ENCODE assay signal across 28 cellular contexts in the genomic region with DNA sequence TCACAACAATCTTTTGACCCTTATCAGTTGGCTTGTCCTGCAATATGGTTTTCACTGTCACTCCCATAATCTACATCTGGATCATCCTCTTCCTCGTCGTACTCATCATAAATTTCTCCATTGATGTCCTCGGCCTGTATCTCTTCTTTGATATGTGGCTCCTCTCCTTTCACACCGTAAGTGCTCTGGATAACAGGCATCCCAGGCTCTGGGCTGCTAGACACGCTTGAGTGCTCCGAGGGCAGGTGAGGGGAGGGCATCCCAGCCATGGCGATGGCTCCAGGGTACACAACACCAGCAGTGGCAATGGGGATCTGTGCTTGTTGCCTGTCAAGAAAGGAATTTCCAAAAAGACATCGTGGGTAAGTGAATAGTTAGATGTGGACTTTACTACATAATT.
"Had no signal": no experiment of that assay in that cellular context is flagged by ENCODE, and none has a peak within 500 bp of the region (broad histone marks: within the 10 kb centered on the region; RNA-seq: fewer than 3 reads in every experiment).

No MANE protein-coding gene starts in this region.

- H3K4me1 ChIP-seq: adrenal gland, body of pancreas, colonic mucosa, gastrocnemius medialis, left ventricle myocardium inferior, prostate gland, sigmoid colon, transverse colon, uterus had no signal

- H3K4me1 Mint-ChIP-seq: activated naive CD8-positive, alpha-beta T cell treated with anti-CD3 and anti-CD28 coated beads for 36 hours had no signal

- H3K27me3 ChIP-seq: adrenal gland, body of pancreas, colonic mucosa, gastrocnemius medialis, ovary, sigmoid colon, transverse colon, uterus had no signal

- H3K36me3 ChIP-seq: adrenal gland, colonic mucosa, gastrocnemius medialis, left ventricle myocardium inferior, ovary, prostate gland, sigmoid colon, transverse colon, uterus had no signal

- H3K4me3 Mint-ChIP-seq: activated naive CD4-positive, alpha-beta T cell treated with anti-CD3 and anti-CD28 coated beads for 36 hours; activated naive CD8-positive, alpha-beta T cell treated with anti-CD3 and anti-CD28 coated beads for 36 hours; activated T-helper 1 cell treated with anti-CD3 and anti-CD28 coated beads, Interleukin-12 subunit alpha, Interleukin-12 subunit beta, Interleukin-2, Interleukin-4 antibody, amounts not matched to agents 30 ng/mL and 10 ng/mL and 1 ng/mL, durations not matched to agents 14 hours and 24 hours and 36 hours; nephron; T-helper 2 cell treated with Interferon-gamma antibody and Interleukin-4, amounts not matched to agents 5 μg/mL and 100 μg/mL, for 36 hours had no signal

- H3K27ac Mint-ChIP-seq: activated naive CD4-positive, alpha-beta T cell treated with anti-CD3 and anti-CD28 coated beads for 36 hours; activated naive CD8-positive, alpha-beta T cell treated with anti-CD3 and anti-CD28 coated beads for 36 hours; activated T-helper 1 cell treated with anti-CD3 and anti-CD28 coated beads, Interleukin-12 subunit alpha, Interleukin-12 subunit beta, Interleukin-2, Interleukin-4 antibody, amounts not matched to agents 30 ng/mL and 10 ng/mL and 1 ng/mL, durations not matched to agents 14 hours and 24 hours and 36 hours; nephron; T-helper 2 cell treated with Interferon-gamma antibody and Interleukin-4, amounts not matched to agents 5 μg/mL and 100 μg/mL, for 36 hours had no signal

- H3K9me3 ChIP-seq: adrenal gland, body of pancreas, colonic mucosa, gastrocnemius medialis, left ventricle myocardium inferior, ovary, prostate gland, sigmoid colon, transverse colon, uterus had no signal

- ATAC-seq: body of pancreas, gastrocnemius medialis had no signal

- DNase-seq: activated CD4-positive, alpha-beta T cell treated with anti-CD3 and anti-CD28 coated beads for 4 hours; activated CD4-positive, alpha-beta T cell treated with anti-CD3 and anti-CD28 coated beads, Interleukin-2, amount 50 U/mL, for 48 hours; activated CD4-positive, CD25-positive, alpha-beta regulatory T cell; activated CD8-positive, alpha-beta memory T cell treated with anti-CD3 and anti-CD28 coated beads for 24 hours; activated effector memory CD4-positive, alpha-beta T cell treated with anti-CD3 and anti-CD28 coated beads, Interleukin-2, amount 50 U/mL, for 16 hours; activated naive CD4-positive, alpha-beta T cell treated with anti-CD3 and anti-CD28 coated beads for 36 hours; activated naive CD8-positive, alpha-beta T cell treated with anti-CD3 and anti-CD28 coated beads for 36 hours; activated T-cell treated with anti-CD3 and anti-CD28 coated beads, Interleukin-2, amount 50 U/mL, for 1 hour; adrenal gland; aorta; body of pancreas; colonic mucosa; effector CD8-positive, alpha-beta T cell; gastrocnemius medialis; glutamatergic neuron; left ventricle myocardium inferior; ovary; retina; sigmoid colon; small intestine; stimulated activated CD4-positive, alpha-beta T cell treated with anti-CD3 and anti-CD28 coated beads, Interleukin-1b, Interleukin-23, amount 100 ng/mL, for 48 hours; stimulated activated naive CD4-positive, alpha-beta T cell; transverse colon; uterus had no signal

- H3K27me3 Mint-ChIP-seq: activated naive CD8-positive, alpha-beta T cell treated with anti-CD3 and anti-CD28 coated beads for 36 hours had no signal

- H3K4me3 ChIP-seq: adrenal gland, body of pancreas, colonic mucosa, gastrocnemius medialis, left ventricle myocardium inferior, ovary, prostate gland, sigmoid colon, transverse colon, uterus had no signal

- H3K36me3 Mint-ChIP-seq: activated naive CD8-positive, alpha-beta T cell treated with anti-CD3 and anti-CD28 coated beads for 36 hours had no signal

- H3K9me3 Mint-ChIP-seq: activated naive CD4-positive, alpha-beta T cell treated with anti-CD3 and anti-CD28 coated beads for 36 hours; activated naive CD8-positive, alpha-beta T cell treated with anti-CD3 and anti-CD28 coated beads for 36 hours; activated T-helper 1 cell treated with anti-CD3 and anti-CD28 coated beads, Interleukin-12 subunit alpha, Interleukin-12 subunit beta, Interleukin-2, Interleukin-4 antibody, amounts not matched to agents 30 ng/mL and 10 ng/mL and 1 ng/mL, durations not matched to agents 14 hours and 24 hours and 36 hours; nephron had no signal
